ENCODE assay signal across 1 cellular context in the genomic region with DNA sequence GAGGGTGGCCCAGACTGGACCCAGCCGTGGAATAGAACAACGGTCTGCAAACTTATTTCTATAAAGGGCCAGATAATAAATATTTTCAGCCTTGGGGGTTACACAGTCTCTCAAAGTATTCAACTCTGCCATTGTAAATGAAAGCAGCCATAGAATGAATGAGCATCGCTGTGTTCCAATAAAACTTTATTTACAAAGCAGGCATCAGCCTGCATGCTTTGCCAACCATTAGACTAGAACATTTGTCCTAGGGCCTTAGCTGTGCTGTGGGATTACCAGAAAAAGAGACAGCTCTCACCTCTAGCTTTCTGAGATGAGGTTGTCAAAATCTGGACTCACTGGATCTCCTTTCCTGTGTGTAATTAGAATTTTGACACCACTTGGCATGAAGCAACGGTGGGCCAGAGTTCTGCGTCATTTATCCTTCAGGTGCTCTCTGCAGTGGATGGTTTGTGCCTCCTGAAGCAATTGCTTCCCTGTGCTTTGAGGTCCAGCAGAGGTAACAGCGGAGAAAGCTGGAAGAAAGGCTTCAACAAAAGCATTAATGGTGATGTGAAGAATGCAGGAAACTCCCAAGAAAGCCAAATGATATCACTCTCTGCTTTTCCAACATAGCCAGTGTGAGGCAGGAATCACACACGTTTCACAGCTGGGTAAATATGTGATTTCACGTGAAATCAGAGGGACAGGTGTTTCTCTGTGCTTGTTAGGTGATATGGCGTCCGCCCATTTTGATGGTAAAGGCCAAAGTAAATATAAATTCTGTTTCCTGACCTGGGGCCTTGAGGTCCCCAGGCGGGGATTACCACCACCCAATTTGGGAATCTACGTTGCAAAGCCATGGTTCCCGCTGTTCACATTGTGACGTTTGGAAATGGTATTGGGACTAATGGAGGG.
A peak's percentile ranks its signal among the peaks of the same experiment; 100 is the strongest.
TF ChIP-seq lines count a peak whose summit lies in the region.

No MANE protein-coding gene starts in this region.

TF ChIP-seq in HepG2, 621 proteins besides CTCF, POLR2A, EP300 and RAD21:
- TF ChIP-seq ZNF407 (CRISPR knock-in tag; IDR thresholded peaks at IDR 0.05; ENCODE audit: not compliant biosample characterization) = no peak
- TF ChIP-seq POLR2G (IDR thresholded peaks at IDR 0.05; ENCODE audit: low read depth, low read length) = no peak
- TF ChIP-seq, protein P1, sequence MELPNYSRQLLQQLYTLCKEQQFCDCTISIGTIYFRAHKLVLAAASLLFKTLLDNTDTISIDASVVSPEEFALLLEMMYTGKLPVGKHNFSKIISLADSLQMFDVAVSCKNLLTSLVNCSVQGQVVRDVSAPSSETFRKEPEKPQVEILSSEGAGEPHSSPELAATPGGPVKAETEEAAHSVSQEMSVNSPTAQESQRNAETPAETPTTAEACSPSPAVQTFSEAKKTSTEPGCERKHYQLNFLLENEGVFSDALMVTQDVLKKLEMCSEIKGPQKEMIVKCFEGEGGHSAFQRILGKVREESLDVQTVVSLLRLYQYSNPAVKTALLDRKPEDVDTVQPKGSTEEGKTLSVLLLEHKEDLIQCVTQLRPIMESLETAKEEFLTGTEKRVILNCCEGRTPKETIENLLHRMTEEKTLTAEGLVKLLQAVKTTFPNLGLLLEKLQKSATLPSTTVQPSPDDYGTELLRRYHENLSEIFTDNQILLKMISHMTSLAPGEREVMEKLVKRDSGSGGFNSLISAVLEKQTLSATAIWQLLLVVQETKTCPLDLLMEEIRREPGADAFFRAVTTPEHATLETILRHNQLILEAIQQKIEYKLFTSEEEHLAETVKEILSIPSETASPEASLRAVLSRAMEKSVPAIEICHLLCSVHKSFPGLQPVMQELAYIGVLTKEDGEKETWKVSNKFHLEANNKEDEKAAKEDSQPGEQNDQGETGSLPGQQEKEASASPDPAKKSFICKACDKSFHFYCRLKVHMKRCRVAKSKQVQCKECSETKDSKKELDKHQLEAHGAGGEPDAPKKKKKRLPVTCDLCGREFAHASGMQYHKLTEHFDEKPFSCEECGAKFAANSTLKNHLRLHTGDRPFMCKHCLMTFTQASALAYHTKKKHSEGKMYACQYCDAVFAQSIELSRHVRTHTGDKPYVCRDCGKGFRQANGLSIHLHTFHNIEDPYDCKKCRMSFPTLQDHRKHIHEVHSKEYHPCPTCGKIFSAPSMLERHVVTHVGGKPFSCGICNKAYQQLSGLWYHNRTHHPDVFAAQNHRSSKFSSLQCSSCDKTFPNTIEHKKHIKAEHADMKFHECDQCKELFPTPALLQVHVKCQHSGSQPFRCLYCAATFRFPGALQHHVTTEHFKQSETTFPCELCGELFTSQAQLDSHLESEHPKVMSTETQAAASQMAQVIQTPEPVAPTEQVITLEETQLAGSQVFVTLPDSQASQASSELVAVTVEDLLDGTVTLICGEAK (IDR thresholded peaks at IDR 0.05) = peak; percentile 48
- TF ChIP-seq, protein P1 (CRISPR knock-in tag; IDR thresholded peaks at IDR 0.05) = peak; percentile 96
- no peak for TF ChIP-seq ZNF382 (CRISPR knock-in tag; IDR thresholded peaks at IDR 0.05; ENCODE audit: borderline replicate concordance)
